8 cellular contexts compared by ENCODE assay signal in genomic region chr6:37239950-37240713, GRCh38. TPM values are rescaled to one million over a fixed set of nuclear protein-coding genes. Genes with fewer than 3 reads are reported as not detected.
DNase-seq lines count a peak whose midpoint lies in the region; ATAC-seq and TF ChIP-seq lines count a peak whose summit lies in the region.

No MANE protein-coding gene starts in this region.

- no peak for ATAC-seq in GM19455 (IDR thresholded peaks at IDR 0.05; ENCODE audit: unreplicated experiment)

- no peaks in the 10 kb centered on the region for H3K9me3 ChIP-seq in adrenal gland (replicated peaks in 1 of 3)
- no peaks in the 10 kb centered on the region for H3K9me3 ChIP-seq in spleen

- 25 to 33% (median 30%) methylated on average over 4 of the region's 4 CpGs for WGBS in adrenal gland, 4 donors
- 28 to 41% (median 37%) methylated on average over 4 of the region's 4 CpGs for WGBS in spleen, 5 donors

- H3K27ac ChIP-seq in adrenal gland (peak overlapping the region; percentile 29 to 84 (median 71)), spleen (peak overlapping the region in 7 of 8 donors; percentile 58 to 69 (median 62))

- H3K4me3 ChIP-seq in adrenal gland (no peak overlapping the region), spleen (no peak overlapping the region)

- peaks cover 22 to 33% of the 10 kb centered on the region in 2 donors for H3K4me1 ChIP-seq in adrenal gland (replicated peaks in 1 of 2)
- peaks cover 5 to 33% (median 15%) of the 10 kb centered on the region in 6 donors for H3K4me1 ChIP-seq in spleen

- peak; percentile 9 for DNase-seq in NCI-H1436 (lab: John Stamatoyannopoulos, UW)
- DNase-seq in NCI-H1436 treated with DMSO at 0.1 percent for 48 hours (lab: John Stamatoyannopoulos, UW): no peak
- peak; percentile 92 for DNase-seq in KG1 (lab: John Stamatoyannopoulos, UW)
- peak; percentile 59 to 89 for DNase-seq in SW 1271 (lab: John Stamatoyannopoulos, UW)
- peak; percentile 93 to 98 (median 96) for DNase-seq in adrenal gland
- DNase-seq in hippocampal formation (lab: John Stamatoyannopoulos, UW): peak; percentile 13 to 35
- DNase-seq in spleen: peak; percentile 83

- H3K36me3 ChIP-seq in adrenal gland (replicated peaks in 1 of 2) (no peaks in the 10 kb centered on the region), spleen (no peaks in the 10 kb centered on the region)

- TF ChIP-seq CTCF in adrenal gland (IDR thresholded peaks at IDR 0.05) (no peak), spleen (IDR thresholded peaks at IDR 0.05 in 8 of 11, conservative IDR thresholded peaks at IDR 0.05 in 3 of 11) (no peak)

- H3K27me3 ChIP-seq in adrenal gland: no peaks in the 10 kb centered on the region
- no peaks in the 10 kb centered on the region for H3K27me3 ChIP-seq in spleen (replicated peaks in 1 of 7)

- TF ChIP-seq POLR2A in adrenal gland (IDR thresholded peaks at IDR 0.05) (no peak), spleen (IDR thresholded peaks at IDR 0.05) (no peak)

- intact Hi-C loops in adrenal gland (cut with DNase I): no loop called here
- intact Hi-C loops in spleen (cut with DNase I; ENCODE audit: low total_unique reads): no loop called here

RNA-seq across cellular contexts. Expression of gene TBC1D22B, which starts 17.4 kb away (rescaled TPM):
- total RNA-seq in adrenal gland: 10 to 100 TPM; 11.2 to 21.9 (median 17.3) TPM
- 10 to 100 TPM in 2 of 3 donors, 1 to 10 TPM in 1; 9.1 to 20.5 (median 12.4) TPM for polyA plus RNA-seq in adrenal gland
- 10 to 100 TPM in 4 of 7 donors, 1 to 10 TPM in 3; 8.7 to 12.7 (median 10.7) TPM for total RNA-seq in spleen
- polyA plus RNA-seq in spleen: 1 to 10 TPM; 4.2 to 6.1 (median 4.7) TPM

RNA-seq across cellular contexts. Expression of gene TMEM217, which starts 17.8 kb away (rescaled TPM):
- total RNA-seq in adrenal gland: 10 to 100 TPM in 1 of 8 donors, 1 to 10 TPM in 6, not detected in 1; 1.5 to 23.2 (median 5.6) TPM
- polyA plus RNA-seq in adrenal gland: 10 to 100 TPM in 1 of 3 donors, 1 to 10 TPM in 2; 1.7 to 26.7 (median 5.2) TPM
- 1 to 10 TPM in 1 of 7 donors, under 1 TPM in 4, not detected in 2; 0.32 to 2.3 (median 0.84) TPM for total RNA-seq in spleen
- under 1 TPM; 0.58 to 0.91 (median 0.74) TPM for polyA plus RNA-seq in spleen
